ENCODE assay signal across 8 cellular contexts in genomic region chr1:74689800-74690696, GRCh38. TPM values are rescaled to one million over a fixed set of nuclear protein-coding genes. Genes with fewer than 3 reads are reported as not detected.
A peak's percentile ranks its signal among the peaks of the same experiment; 100 is the strongest.
DNase-seq lines count a peak whose midpoint lies in the region; ATAC-seq and TF ChIP-seq lines count a peak whose summit lies in the region.

No MANE protein-coding gene starts in this region.

- no peak overlapping the region for H3K4me2 ChIP-seq in neural progenitor cell

- no peaks in the 10 kb centered on the region for H3K79me2 ChIP-seq in neural progenitor cell (ENCODE audit: low read depth)

- H3K9me3 ChIP-seq in neural progenitor cell (ENCODE audit: low read depth) = no peaks in the 10 kb centered on the region

- H3K36me3 Mint-ChIP-seq in WTC11 = no peaks in the 10 kb centered on the region
- no peaks in the 10 kb centered on the region for H3K36me3 Mint-ChIP-seq in neural progenitor cell

- TF ChIP-seq CTCF in AG09309 (IDR thresholded peaks at IDR 0.05; ENCODE audit: control insufficient read depth, insufficient read depth, low read depth, low read length, missing control alignments) (peak; percentile 72), GM12874 (IDR thresholded peaks at IDR 0.05; ENCODE audit: insufficient read depth, low read depth, low read length) (peak; percentile 60; the same call in 1 of the 2 replicates), WTC11 (IDR thresholded peaks at IDR 0.05) (peak; percentile 77), neural progenitor cell (IDR thresholded peaks at IDR 0.05) (peak; percentile 95)

- H3F3A ChIP-seq in neural progenitor cell (ENCODE audit: low read depth) = no peaks in the 10 kb centered on the region

- H3K36me3 ChIP-seq in neural progenitor cell = no peaks in the 10 kb centered on the region

- peak; percentile 24 for DNase-seq in AG09309 (ENCODE audit: low read depth)
- peak; percentile 82 for DNase-seq in NCI-H2107 treated with DMSO at 0.1 percent for 48 hours (lab: John Stamatoyannopoulos, UW; ENCODE audit: unreplicated experiment)
- peak; percentile 51 for DNase-seq in WTC11 (ENCODE audit: low spot score)
- DNase-seq in erythroblast (lab: John Stamatoyannopoulos, UW) = peak; percentile 47 to 67
- DNase-seq in neural progenitor cell (ENCODE audit: low spot score) = peak; percentile 73

- H3K4me3 ChIP-seq in AG09309 (ENCODE audit: control insufficient read depth, low read depth, low read length) (no peak overlapping the region), neural progenitor cell (no peak overlapping the region)

- H3K27me3 Mint-ChIP-seq in WTC11 (ENCODE audit: low read depth) (no peaks in the 10 kb centered on the region), neural progenitor cell (ENCODE audit: insufficient read depth, low read depth) (no peaks in the 10 kb centered on the region)

- POLR2A ChIA-PET in WTC11 (lab: Charles Lee) = no interaction called here

- no peak overlapping the region for H3K27ac ChIP-seq in neural progenitor cell

- no peak overlapping the region for H3K9ac ChIP-seq in neural progenitor cell

- peaks cover 12% of the 10 kb centered on the region for H3K4me1 Mint-ChIP-seq in WTC11
- H3K4me1 Mint-ChIP-seq in neural progenitor cell = peaks cover 19% of the 10 kb centered on the region

- peak overlapping the region; percentile 4; the same call in 1 of the 2 replicates for H3K4me3 Mint-ChIP-seq in WTC11
- H3K4me3 Mint-ChIP-seq in neural progenitor cell = no peak overlapping the region

- no peaks in the 10 kb centered on the region for H3K27me3 ChIP-seq in neural progenitor cell

- no peaks in the 10 kb centered on the region for H4K20me1 ChIP-seq in neural progenitor cell (ENCODE audit: low read depth)

- H2AFZ ChIP-seq in neural progenitor cell (replicated peaks) = peak overlapping the region; percentile 88

- CTCF ChIA-PET in WTC11 (lab: Charles Lee) = interaction anchor here (0.6 to 2.7 kb wide), 25 partner anchors 9 to 690 kb away, joined by 3 to 31 read pairs (median 3); partner anchors contain the start of genes CRYZ, ERICH3 and TYW3

- peak; percentile 79 for ATAC-seq in HG02852 (IDR thresholded peaks at IDR 0.05; ENCODE audit: unreplicated experiment)
- peak; percentile 83 for ATAC-seq in WTC11
- no peak for ATAC-seq in HG03159 (IDR thresholded peaks at IDR 0.05; ENCODE audit: unreplicated experiment)

- H3K4me1 ChIP-seq in neural progenitor cell = no peaks in the 10 kb centered on the region

- no peak for TF ChIP-seq POLR2A in erythroblast (IDR thresholded peaks at IDR 0.05; ENCODE audit: low read length)

- H3K27ac Mint-ChIP-seq in WTC11 (peak overlapping the region; percentile 40), neural progenitor cell (peak overlapping the region; percentile 72)

- H3K9me3 Mint-ChIP-seq in WTC11 (peaks cover 4% of the 10 kb centered on the region), neural progenitor cell (no peaks in the 10 kb centered on the region)

TF ChIP-seq in WTC11, 78 proteins besides CTCF, POLR2A, EP300 and RAD21:
- TF ChIP-seq, protein P1, sequence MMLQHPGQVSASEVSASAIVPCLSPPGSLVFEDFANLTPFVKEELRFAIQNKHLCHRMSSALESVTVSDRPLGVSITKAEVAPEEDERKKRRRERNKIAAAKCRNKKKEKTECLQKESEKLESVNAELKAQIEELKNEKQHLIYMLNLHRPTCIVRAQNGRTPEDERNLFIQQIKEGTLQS (CRISPR knock-in tag; conservative IDR thresholded peaks at IDR 0.05) = no peak
- TF ChIP-seq ZNF138 (CRISPR knock-in tag; conservative IDR thresholded peaks at IDR 0.05) (no peak), TP53 (CRISPR knock-in tag; IDR thresholded peaks at IDR 0.05) (no peak), SMAD4 (CRISPR knock-in tag; IDR thresholded peaks at IDR 0.05) (no peak), ZSCAN18 (CRISPR knock-in tag; IDR thresholded peaks at IDR 0.05) (no peak), MLX (CRISPR knock-in tag; IDR thresholded peaks at IDR 0.05) (no peak), ZNF317 (CRISPR knock-in tag; IDR thresholded peaks at IDR 0.05; ENCODE audit: borderline replicate concordance, low read depth) (no peak), ESRRA (CRISPR knock-in tag; IDR thresholded peaks at IDR 0.05; ENCODE audit: borderline replicate concordance) (no peak), SP1 (CRISPR knock-in tag; conservative IDR thresholded peaks at IDR 0.05) (no peak)
- TF ChIP-seq, protein P2, sequence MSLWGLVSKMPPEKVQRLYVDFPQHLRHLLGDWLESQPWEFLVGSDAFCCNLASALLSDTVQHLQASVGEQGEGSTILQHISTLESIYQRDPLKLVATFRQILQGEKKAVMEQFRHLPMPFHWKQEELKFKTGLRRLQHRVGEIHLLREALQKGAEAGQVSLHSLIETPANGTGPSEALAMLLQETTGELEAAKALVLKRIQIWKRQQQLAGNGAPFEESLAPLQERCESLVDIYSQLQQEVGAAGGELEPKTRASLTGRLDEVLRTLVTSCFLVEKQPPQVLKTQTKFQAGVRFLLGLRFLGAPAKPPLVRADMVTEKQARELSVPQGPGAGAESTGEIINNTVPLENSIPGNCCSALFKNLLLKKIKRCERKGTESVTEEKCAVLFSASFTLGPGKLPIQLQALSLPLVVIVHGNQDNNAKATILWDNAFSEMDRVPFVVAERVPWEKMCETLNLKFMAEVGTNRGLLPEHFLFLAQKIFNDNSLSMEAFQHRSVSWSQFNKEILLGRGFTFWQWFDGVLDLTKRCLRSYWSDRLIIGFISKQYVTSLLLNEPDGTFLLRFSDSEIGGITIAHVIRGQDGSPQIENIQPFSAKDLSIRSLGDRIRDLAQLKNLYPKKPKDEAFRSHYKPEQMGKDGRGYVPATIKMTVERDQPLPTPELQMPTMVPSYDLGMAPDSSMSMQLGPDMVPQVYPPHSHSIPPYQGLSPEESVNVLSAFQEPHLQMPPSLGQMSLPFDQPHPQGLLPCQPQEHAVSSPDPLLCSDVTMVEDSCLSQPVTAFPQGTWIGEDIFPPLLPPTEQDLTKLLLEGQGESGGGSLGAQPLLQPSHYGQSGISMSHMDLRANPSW (CRISPR knock-in tag; conservative IDR thresholded peaks at IDR 0.05; ENCODE audit: low read depth) = no peak
- TF ChIP-seq, protein P3, sequence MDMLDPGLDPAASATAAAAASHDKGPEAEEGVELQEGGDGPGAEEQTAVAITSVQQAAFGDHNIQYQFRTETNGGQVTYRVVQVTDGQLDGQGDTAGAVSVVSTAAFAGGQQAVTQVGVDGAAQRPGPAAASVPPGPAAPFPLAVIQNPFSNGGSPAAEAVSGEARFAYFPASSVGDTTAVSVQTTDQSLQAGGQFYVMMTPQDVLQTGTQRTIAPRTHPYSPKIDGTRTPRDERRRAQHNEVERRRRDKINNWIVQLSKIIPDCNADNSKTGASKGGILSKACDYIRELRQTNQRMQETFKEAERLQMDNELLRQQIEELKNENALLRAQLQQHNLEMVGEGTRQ (CRISPR knock-in tag; IDR thresholded peaks at IDR 0.05) = no peak

RNA-seq across cellular contexts. Expression of gene ERICH3, which starts 16.5 kb away (rescaled TPM):
- total RNA-seq in WTC11 (2021) = 0.07 TPM in 1 of 3 replicates, not detected in the others
- 0.03 TPM in 1 of 2 replicates, not detected in the other for total RNA-seq in neural progenitor cell (ENCODE audit: low replicate concordance)

RNA-seq across cellular contexts. Expression of gene CRYZ, which starts 42.8 kb away (rescaled TPM):
- total RNA-seq in WTC11 (2021) (42.2 to 44.2 TPM (median 43.5 TPM) in 3 replicates), neural progenitor cell (ENCODE audit: low replicate concordance) (not detected in 2 replicates)

RNA-seq across cellular contexts. Expression of gene TYW3, which starts 42.9 kb away (rescaled TPM):
- total RNA-seq in WTC11 (2021) = 31.8 to 33.1 TPM (median 32.9 TPM) in 3 replicates
- total RNA-seq in neural progenitor cell (ENCODE audit: low replicate concordance) = 0.13 TPM in 1 of 2 replicates, not detected in the other

Comparison
In these comparisons a context has a peak if more than half of its experiments do, and no peak if none do; other contexts are left out.
1. DNase-seq: peak in every context shown above with its lines; median percentile 82 in NCI-H2107 treated with DMSO at 0.1 percent for 48 hours; 73 in neural progenitor cell; 57 in erythroblast; 51 in WTC11; 24 in AG09309.
2. RNA of gene CRYZ, which starts 42.8 kb away (total RNA-seq): 42.2 to 44.2 TPM in WTC11; not detected in neural progenitor cell; every median in the first group is over 10 times any median in the second.
3. RNA of gene TYW3, which starts 42.9 kb away (total RNA-seq): 31.8 to 33.1 TPM in WTC11; 0.13 TPM in neural progenitor cell; every median in the first group is over 10 times any median in the second.
4. Peak in every context shown above with its lines, with median percentiles within 50 percentile points of each other: CTCF ChIP-seq.